ENCODE assay signal across 20 cellular contexts in genomic region chr6:156061958-156062661, GRCh38.
A peak's percentile ranks its signal among the peaks of the same experiment; 100 is the strongest.
DNase-seq lines count a peak whose midpoint lies in the region; ATAC-seq and TF ChIP-seq lines count a peak whose summit lies in the region.
"Had no signal": no experiment of that assay in that cellular context is flagged by ENCODE, and none has a peak within 500 bp of the region (broad histone marks: within the 10 kb centered on the region; RNA-seq: fewer than 3 reads in every experiment).

No MANE protein-coding gene starts in this region.

- H3K9me3 ChIP-seq in T-helper 17 cell (ENCODE audit: control insufficient read depth, low read length, poor library complexity, severe bottlenecking) (no peaks in the 10 kb centered on the region), esophagus muscularis mucosa (no peaks in the 10 kb centered on the region), liver (ENCODE audit: control insufficient read depth in 4 of 4, low read length in 3 of 4) (no peaks in the 10 kb centered on the region)
- H3K9me3 ChIP-seq: SJCRH30 had no signal

- TF ChIP-seq CTCF in esophagus muscularis mucosa (IDR thresholded peaks at IDR 0.05) (no peak), liver (IDR thresholded peaks at IDR 0.05; ENCODE audit: low read depth, low read length, missing input control) (no peak)

- peak overlapping the region in 1 of 4 donors; percentile 3 for H3K27ac ChIP-seq in esophagus muscularis mucosa (replicated peaks in 1 of 4)
- no peak overlapping the region for H3K27ac ChIP-seq in liver (ENCODE audit: low read depth in 1 of 2, low read length in 2 of 2)
- H3K27ac ChIP-seq: C4-2B, HL-60, SJCRH30 had no signal

- ATAC-seq in T-helper 17 cell, result no peak
- peak; percentile 54 for ATAC-seq in sciatic nerve
- ATAC-seq in HG03565 (IDR thresholded peaks at IDR 0.05; ENCODE audit: unreplicated experiment), result no peak

- peaks cover 3% of the 10 kb centered on the region for H3K36me3 Mint-ChIP-seq in T-helper 17 cell (ENCODE audit: low read depth)

- H3K36me3 ChIP-seq in esophagus muscularis mucosa (no peaks in the 10 kb centered on the region), liver (ENCODE audit: control insufficient read depth in 4 of 4, insufficient read depth in 3 of 4, low read depth in 1 of 4, low read length in 3 of 4) (no peaks in the 10 kb centered on the region)
- H3K36me3 ChIP-seq: SJCRH30 had no signal

- peak overlapping the region; percentile 48 for H3K27ac Mint-ChIP-seq in T-helper 17 cell

- TF ChIP-seq EP300 in esophagus muscularis mucosa (IDR thresholded peaks at IDR 0.05), result no peak

- H3K4me1 Mint-ChIP-seq in T-helper 17 cell, result peaks cover 11% of the 10 kb centered on the region

- H3K27me3 ChIP-seq in esophagus muscularis mucosa (no peaks in the 10 kb centered on the region), liver (ENCODE audit: control insufficient read depth in 4 of 4, insufficient read depth in 4 of 4, low read length in 3 of 4) (no peaks in the 10 kb centered on the region)
- H3K27me3 ChIP-seq: SJCRH30 had no signal

- no peak for TF ChIP-seq POLR2A in esophagus muscularis mucosa (IDR thresholded peaks at IDR 0.05; ENCODE audit: low read depth)

- H3K27me3 Mint-ChIP-seq in T-helper 17 cell, result no peaks in the 10 kb centered on the region

- no peak overlapping the region for H3K9ac ChIP-seq in liver (ENCODE audit: low read depth in 1 of 2, low read length in 2 of 2)

- DNase-seq in T-helper 17 cell, result no peak
- DNase-seq in esophagus muscularis mucosa (ENCODE audit: extremely low spot score), result peak; percentile 86
- DNase-seq in sciatic nerve (ENCODE audit: low spot score), result no peak
- no peak for DNase-seq in H4 (ENCODE audit: low spot score)
- no peak for DNase-seq in T1000 (lab: John Stamatoyannopoulos, UW)
- DNase-seq in HK-2 (ENCODE audit: unreplicated experiment), result no peak
- DNase-seq: DMS153; H7; NCI-H1105; NCI-H1694 treated with DMSO at 0.1 percent for 48 hours; NCI-H2107; NCI-H226; NCI-H526 treated with DMSO at 0.1 percent for 48 hours; NK-92 treated with Interleukin-12 subunit alpha and Interleukin-12 subunit beta, amount 100 ng/mL, for 24 hours; RPMI8226; SJCRH30 had no signal

- intact Hi-C loops in esophagus muscularis mucosa (cut with DNase I), result no loop called here
- intact Hi-C loops in sciatic nerve (cut with DNase I), result no loop called here

- peak in 1 of 2 donors; percentile 14 for TF ChIP-seq RAD21 in liver (IDR thresholded peaks at IDR 0.05)

- H3K4me3 Mint-ChIP-seq in T-helper 17 cell, result no peak overlapping the region

- H3K4me1 ChIP-seq in esophagus muscularis mucosa, result peaks cover 0 to 5% (median 0%) of the 10 kb centered on the region in 4 donors
- H3K4me1 ChIP-seq in liver (ENCODE audit: control insufficient read depth in 4 of 4, insufficient read depth in 4 of 4, low read length in 3 of 4), result no peaks in the 10 kb centered on the region
- H3K4me1 ChIP-seq: SJCRH30 had no signal

- H3K4me3 ChIP-seq in esophagus muscularis mucosa (no peak overlapping the region), liver (ENCODE audit: low read depth in 1 of 3, low read length in 3 of 3) (no peak overlapping the region)
- H3K4me3 ChIP-seq: SJCRH30 had no signal

- 62% methylated on average over 5 of the region's 5 CpGs for WGBS in esophagus muscularis mucosa
- 56% methylated on average over 5 of the region's 5 CpGs for WGBS in liver

TF ChIP-seq in liver, 16 proteins besides CTCF, POLR2A, EP300 and RAD21:
- TF ChIP-seq ZBTB33 (IDR thresholded peaks at IDR 0.05) (no peak), NR2F2 (IDR thresholded peaks at IDR 0.05) (peak; percentile 41), JUND (IDR thresholded peaks at IDR 0.05) (no peak)
